29 cellular contexts compared by ENCODE assay signal in the genomic region with DNA sequence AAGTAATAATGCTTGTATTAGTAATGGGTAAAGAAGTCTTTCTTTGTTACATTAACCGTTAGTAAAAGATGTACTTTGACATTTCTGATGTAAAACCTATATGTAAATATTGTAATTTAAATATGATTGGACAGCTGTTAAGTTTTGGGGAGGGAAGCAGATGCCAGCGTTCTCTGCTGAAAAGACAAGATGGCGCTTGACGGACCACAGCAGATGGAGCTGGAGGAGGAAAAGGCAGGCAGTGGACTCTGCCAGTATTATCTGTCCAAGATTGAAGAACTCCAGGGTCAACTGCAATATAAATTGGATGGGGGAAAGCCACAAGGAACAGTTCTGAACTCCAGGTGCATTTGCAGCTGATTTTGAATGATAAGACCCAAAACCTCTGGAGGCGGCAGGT.
"Had no signal": no experiment of that assay in that cellular context is flagged by ENCODE, and none has a peak within 500 bp of the region (broad histone marks: within the 10 kb centered on the region; RNA-seq: fewer than 3 reads in every experiment).

No MANE protein-coding gene starts in this region.

- ATAC-seq: natural killer cell; right cardiac atrium; right lobe of liver; stimulated activated memory B cell treated with anti-CD40 and anti-IgM and Interleukin-4, amounts not matched to agents 10 μg/mL and 1 μg/mL and 100 μg/mL, for 72 hours; stimulated activated naive CD8-positive, alpha-beta T cell treated with anti-CD3 and anti-CD28 coated beads, Interleukin-15, amount 100 ng/mL, for 72 hours; stimulated activated naive CD8-positive, alpha-beta T cell treated with anti-CD3 and anti-CD28 coated beads, Interleukin-15, Interleukin-2, amounts not matched to agents 100 U/mL and 50 U/mL, for 24 hours; upper lobe of right lung had no signal

- H3K4me3 ChIP-seq: neural progenitor cell, ovary, psoas muscle, right lobe of liver, sigmoid colon, suprapubic skin, testis, tibial artery, transverse colon, upper lobe of right lung, uterus had no signal

- H3K36me3 ChIP-seq: neural progenitor cell, ovary, right lobe of liver, transverse colon, uterus had no signal

- DNase-seq: natural killer cell; occipital lobe; ovary; posterior cingulate gyrus; psoas muscle; right cardiac atrium; right lobe of liver; sigmoid colon; small intestine; stimulated activated CD4-positive, alpha-beta T cell treated with anti-CD3 and anti-CD28 coated beads, Interleukin-1b, Interleukin-23, amount 100 ng/mL, for 48 hours; stimulated activated CD4-positive, alpha-beta T cell treated with anti-CD3 and anti-CD28 coated beads, Interleukin-4, amount 100 ng/mL, for 1 hour; stimulated activated CD4-positive, alpha-beta T cell treated with anti-CD3 and anti-CD28 coated beads, Interleukin-4, amount 100 ng/mL, for 4 hours; stimulated activated CD8-positive, alpha-beta memory T cell treated with anti-CD3 and anti-CD28 coated beads, Interleukin-4, amount 100 ng/mL, for 48 hours; stimulated activated naive CD4-positive, alpha-beta T cell; stimulated activated naive CD8-positive, alpha-beta T cell treated with anti-CD3 and anti-CD28 coated beads, Interleukin-15, amount 100 ng/mL, for 72 hours; stimulated activated naive CD8-positive, alpha-beta T cell treated with anti-CD3 and anti-CD28 coated beads, Interleukin-15, Interleukin-2, amounts not matched to agents 100 U/mL and 50 U/mL, for 24 hours; substantia nigra; testis; tibial artery; transverse colon; upper lobe of right lung; uterus had no signal

- H3K27ac Mint-ChIP-seq: nephron; neural progenitor cell; progenitor cell of endocrine pancreas; stimulated activated memory B cell treated with anti-CD40 and anti-IgM and Interleukin-4, amounts not matched to agents 10 μg/mL and 1 μg/mL and 100 μg/mL, for 72 hours; stimulated activated naive CD8-positive, alpha-beta T cell treated with anti-CD3 and anti-CD28 coated beads, Interleukin-15, amount 100 ng/mL, for 72 hours; type B pancreatic cell had no signal

- H3K9me3 Mint-ChIP-seq: natural killer cell; nephron; neural progenitor cell; stimulated activated memory B cell treated with anti-CD40 and anti-IgM and Interleukin-4, amounts not matched to agents 10 μg/mL and 1 μg/mL and 100 μg/mL, for 72 hours; stimulated activated naive CD8-positive, alpha-beta T cell treated with anti-CD3 and anti-CD28 coated beads, Interleukin-15, amount 100 ng/mL, for 72 hours had no signal

- H3K4me1 Mint-ChIP-seq: neural progenitor cell; stimulated activated memory B cell treated with anti-CD40 and anti-IgM and Interleukin-4, amounts not matched to agents 10 μg/mL and 1 μg/mL and 100 μg/mL, for 72 hours; stimulated activated naive CD8-positive, alpha-beta T cell treated with anti-CD3 and anti-CD28 coated beads, Interleukin-15, amount 100 ng/mL, for 72 hours had no signal

- H3K27me3 Mint-ChIP-seq: progenitor cell of endocrine pancreas; stimulated activated memory B cell treated with anti-CD40 and anti-IgM and Interleukin-4, amounts not matched to agents 10 μg/mL and 1 μg/mL and 100 μg/mL, for 72 hours; stimulated activated naive CD8-positive, alpha-beta T cell treated with anti-CD3 and anti-CD28 coated beads, Interleukin-15, amount 100 ng/mL, for 72 hours; type B pancreatic cell had no signal

- H3K9me3 ChIP-seq: ovary, psoas muscle, right lobe of liver, sigmoid colon, suprapubic skin, testis, tibial artery, transverse colon, upper lobe of right lung, uterus had no signal

- H3K4me1 ChIP-seq: neural progenitor cell, parathyroid adenoma, right lobe of liver, sigmoid colon, suprapubic skin, testis, transverse colon, upper lobe of right lung, uterus had no signal

- H3K27me3 ChIP-seq: neural progenitor cell, ovary, right lobe of liver, sigmoid colon, suprapubic skin, testis, tibial artery, transverse colon, upper lobe of right lung, uterus had no signal

- H3K4me3 Mint-ChIP-seq: natural killer cell; nephron; neural progenitor cell; stimulated activated memory B cell treated with anti-CD40 and anti-IgM and Interleukin-4, amounts not matched to agents 10 μg/mL and 1 μg/mL and 100 μg/mL, for 72 hours; stimulated activated naive CD8-positive, alpha-beta T cell treated with anti-CD3 and anti-CD28 coated beads, Interleukin-15, amount 100 ng/mL, for 72 hours; type B pancreatic cell had no signal

- H2AFZ ChIP-seq: neural progenitor cell, parathyroid adenoma had no signal

- H3K36me3 Mint-ChIP-seq: natural killer cell, type B pancreatic cell had no signal

- H3K4me2 ChIP-seq: neural progenitor cell had no signal

- H3K9ac ChIP-seq: neural progenitor cell, parathyroid adenoma had no signal

- H3K27ac ChIP-seq: neural progenitor cell, ovary, parathyroid adenoma, psoas muscle, right lobe of liver, sigmoid colon, suprapubic skin, testis, tibial artery, transverse colon, upper lobe of right lung, uterus had no signal
